ENCODE assay signal across 9 cellular contexts in genomic region chr19:1672038-1672768, GRCh38. TPM values are rescaled to one million over a fixed set of nuclear protein-coding genes. Genes with fewer than 3 reads are reported as not detected.
DNase-seq lines count a peak whose midpoint lies in the region; ATAC-seq and TF ChIP-seq lines count a peak whose summit lies in the region.
"Had no signal": no experiment of that assay in that cellular context is flagged by ENCODE, and none has a peak within 500 bp of the region (broad histone marks: within the 10 kb centered on the region; RNA-seq: fewer than 3 reads in every experiment).

No MANE protein-coding gene starts in this region.

- WGBS in smooth muscle cell (ENCODE audit: low lambda C conversion rate), result 17% methylated on average over 32 of the region's 57 CpGs

- no peak overlapping the region for H3K9ac ChIP-seq in smooth muscle cell (ENCODE audit: low read depth)

- H3K27me3 Mint-ChIP-seq in activated naive CD4-positive, alpha-beta T cell treated with anti-CD3 and anti-CD28 coated beads for 36 hours (ENCODE audit: low read depth), result peaks cover 52% of the 10 kb centered on the region

- H3K4me1 ChIP-seq in cardiac muscle cell (ENCODE audit: low read depth), result peaks cover 3% of the 10 kb centered on the region
- H3K4me1 ChIP-seq in smooth muscle cell (ENCODE audit: low read depth), result peaks cover 11% of the 10 kb centered on the region

- no peaks in the 10 kb centered on the region for H3K9me3 Mint-ChIP-seq in activated naive CD4-positive, alpha-beta T cell treated with anti-CD3 and anti-CD28 coated beads for 36 hours

- H3K4me1 Mint-ChIP-seq in activated naive CD4-positive, alpha-beta T cell treated with anti-CD3 and anti-CD28 coated beads for 36 hours (ENCODE audit: low read depth), result peaks cover 16% of the 10 kb centered on the region

- H2AFZ ChIP-seq in smooth muscle cell (ENCODE audit: low read depth), result peak overlapping the region; percentile 69

- H3K36me3 ChIP-seq in cardiac muscle cell, result no peaks in the 10 kb centered on the region
- H3K36me3 ChIP-seq in smooth muscle cell (ENCODE audit: low read depth), result no peaks in the 10 kb centered on the region

- CTCF ChIA-PET in activated naive CD4-positive, alpha-beta T cell treated with anti-CD3 and anti-CD28 coated beads for 36 hours (lab: Charles Lee), result interaction anchor here (0.6 to 4.3 kb wide), 31 partner anchors 9 to 301 kb away, joined by 3 to 42 read pairs (median 4); partner anchors contain the start of gene UQCR11

- no peaks in the 10 kb centered on the region for H3K79me2 ChIP-seq in smooth muscle cell (ENCODE audit: low read depth)

- H3K27ac ChIP-seq in cardiac muscle cell (no peak overlapping the region), smooth muscle cell (ENCODE audit: low read depth) (no peak overlapping the region)
- H3K27ac ChIP-seq: epithelial cell of prostate had no signal

- H3K27ac Mint-ChIP-seq in activated naive CD4-positive, alpha-beta T cell treated with anti-CD3 and anti-CD28 coated beads for 36 hours, result no peak overlapping the region

- peaks cover 57% of the 10 kb centered on the region for H3K27me3 ChIP-seq in cardiac muscle cell
- peaks cover 68% of the 10 kb centered on the region for H3K27me3 ChIP-seq in smooth muscle cell (ENCODE audit: low read depth)

- DNase-seq in NCI-H1417 (lab: John Stamatoyannopoulos, UW) (peak in 2 of 3 experiments; percentile 37 to 40), NCI-H1417 treated with DMSO at 0.1 percent for 48 hours (lab: John Stamatoyannopoulos, UW) (no peak), cardiac muscle cell (ENCODE audit: low read depth in 1 of 2, low spot score in 1 of 2) (peak; percentile 59), smooth muscle cell (lab: John Stamatoyannopoulos, UW; ENCODE audit: unreplicated experiment) (no peak)
- peak; percentile 59 for DNase-seq in activated naive CD4-positive, alpha-beta T cell treated with anti-CD3 and anti-CD28 coated beads for 36 hours

- peak overlapping the region; percentile 21 for H3K4me3 Mint-ChIP-seq in activated naive CD4-positive, alpha-beta T cell treated with anti-CD3 and anti-CD28 coated beads for 36 hours

- ATAC-seq in GM21423 (IDR thresholded peaks at IDR 0.05; ENCODE audit: unreplicated experiment) (no peak), HG03108 (IDR thresholded peaks at IDR 0.05; ENCODE audit: unreplicated experiment) (no peak)

- intact Hi-C loops in activated naive CD4-positive, alpha-beta T cell treated with anti-CD3 and anti-CD28 coated beads for 36 hours (cut with micrococcal nuclease), result loop anchor here (1.0 to 5.0 kb wide), 4 partner anchors 50 to 126 kb away; no protein-coding TSS in a partner anchor

- peak overlapping the region; percentile 86 for H3K4me2 ChIP-seq in smooth muscle cell

- no peaks in the 10 kb centered on the region for H3K9me3 ChIP-seq in cardiac muscle cell (ENCODE audit: low read depth)
- H3K9me3 ChIP-seq in smooth muscle cell (replicated peaks; ENCODE audit: low read depth), result no peaks in the 10 kb centered on the region

- no peaks in the 10 kb centered on the region for H3F3A ChIP-seq in smooth muscle cell (ENCODE audit: low read depth)

- TF ChIP-seq CTCF in cardiac muscle cell (IDR thresholded peaks at IDR 0.05; ENCODE audit: low read depth, low read length), result peak; percentile 74
- TF ChIP-seq CTCF in smooth muscle cell (IDR thresholded peaks at IDR 0.05; ENCODE audit: borderline replicate concordance, insufficient read depth, poor library complexity, severe bottlenecking), result peak; percentile 72

- no peaks in the 10 kb centered on the region for H4K20me1 ChIP-seq in smooth muscle cell (ENCODE audit: low read depth)

- H3K4me3 ChIP-seq in cardiac muscle cell (peak overlapping the region; percentile 25), smooth muscle cell (peak overlapping the region; percentile 46)

- H3K36me3 Mint-ChIP-seq in activated naive CD4-positive, alpha-beta T cell treated with anti-CD3 and anti-CD28 coated beads for 36 hours (ENCODE audit: low read depth), result no peaks in the 10 kb centered on the region

TF ChIP-seq in PFSK-1, 5 proteins besides CTCF, POLR2A, EP300 and RAD21:
- peak; percentile 5 for TF ChIP-seq FOXP2 (optimal IDR thresholded peaks at IDR 0.05; ENCODE audit: borderline replicate concordance, extremely low read depth, extremely low read length, insufficient read depth)
- no peak for TF ChIP-seq SIN3A (IDR thresholded peaks at IDR 0.05; ENCODE audit: borderline replicate concordance, insufficient read depth, low read length)

RNA-seq across cellular contexts. Expression of gene TCF3, which starts 19.8 kb away (rescaled TPM):
- polyA plus RNA-seq in PFSK-1 (2012; ENCODE audit: insufficient read length, low read depth), result 192 TPM
- total RNA-seq in activated naive CD4-positive, alpha-beta T cell treated with anti-CD3 and anti-CD28 coated beads for 36 hours, result 10 to 100 TPM; 84.8 to 86.7 TPM
- 250 and 281 TPM in 2 replicates for total RNA-seq in cardiac muscle cell
- polyA plus RNA-seq in cardiac muscle cell, result 110 and 136 TPM in 2 replicates
- total RNA-seq in smooth muscle cell, result 76.3 and 89.0 TPM in 2 replicates
- polyA plus RNA-seq in smooth muscle cell, result 145 and 150 TPM in 2 replicates

Comparison
In these comparisons a context has a peak if more than half of its experiments do, and no peak if none do; other contexts are left out.
1. DNase-seq: peak in NCI-H1417 (2 of 3), activated naive CD4-positive, alpha-beta T cell treated with anti-CD3 and anti-CD28 coated beads for 36 hours (single experiment) and cardiac muscle cell (2 of 2); none in NCI-H1417 treated with DMSO at 0.1 percent for 48 hours (single experiment) and smooth muscle cell (single experiment).